ENCODE assay signal across 15 cellular contexts in genomic region chr15:31476411-31476810, GRCh38.
DNase-seq lines count a peak whose midpoint lies in the region; ATAC-seq and TF ChIP-seq lines count a peak whose summit lies in the region.
"Had no signal": no experiment of that assay in that cellular context is flagged by ENCODE, and none has a peak within 500 bp of the region (broad histone marks: within the 10 kb centered on the region; RNA-seq: fewer than 3 reads in every experiment).

No MANE protein-coding gene starts in this region.

- H3K27me3 Mint-ChIP-seq in activated CD8-positive, alpha-beta T cell treated with anti-CD3 and anti-CD28 coated beads, Interleukin-2, amount 10 ng/mL, durations not matched to agents 7 days and 5 days (ENCODE audit: low read depth), result no peaks in the 10 kb centered on the region
- no peaks in the 10 kb centered on the region for H3K27me3 Mint-ChIP-seq in activated CD8-positive, alpha-beta T cell treated with anti-CD3 and anti-CD28 coated beads for 36 hours

- ATAC-seq in activated CD8-positive, alpha-beta T cell treated with anti-CD3 and anti-CD28 coated beads, Interleukin-2, amount 10 ng/mL, durations not matched to agents 7 days and 5 days, result no peak
- ATAC-seq in activated CD8-positive, alpha-beta T cell treated with anti-CD3 and anti-CD28 coated beads for 36 hours, result no peak
- ATAC-seq in RWPE2 (ENCODE audit: low read depth) (no peak), HG02973 (IDR thresholded peaks at IDR 0.05; ENCODE audit: unreplicated experiment) (no peak), GM19463 (IDR thresholded peaks at IDR 0.05; ENCODE audit: unreplicated experiment) (no peak)

- WGBS in spleen, 5 donors, result 86 to 92% (median 89%) methylated on average over 4 of the region's 4 CpGs

- H3K4me1 ChIP-seq in RWPE2 (ENCODE audit: insufficient read depth, poor library complexity, severe bottlenecking), result peaks cover 9% of the 10 kb centered on the region
- peaks cover 8 to 45% (median 31%) of the 10 kb centered on the region in 6 donors for H3K4me1 ChIP-seq in spleen
- H3K4me1 ChIP-seq: HAP-1 had no signal

- POLR2A ChIA-PET in activated CD8-positive, alpha-beta T cell treated with anti-CD3 and anti-CD28 coated beads, Interleukin-2, amount 10 ng/mL, durations not matched to agents 7 days and 5 days (lab: Charles Lee), result interaction anchor here (4.6 kb wide), 1 partner anchor 41 kb away, joined by 30 read pairs; no protein-coding TSS in a partner anchor
- POLR2A ChIA-PET in activated CD8-positive, alpha-beta T cell treated with anti-CD3 and anti-CD28 coated beads for 36 hours (lab: Charles Lee), result interaction anchor here (0.7 to 5.8 kb wide), 3 partner anchors 40 to 129 kb away, joined by 3 to 35 read pairs (median 3); no protein-coding TSS in a partner anchor

- no peaks in the 10 kb centered on the region for H3K9me3 Mint-ChIP-seq in activated CD8-positive, alpha-beta T cell treated with anti-CD3 and anti-CD28 coated beads, Interleukin-2, amount 10 ng/mL, durations not matched to agents 7 days and 5 days (ENCODE audit: insufficient read depth)
- peaks cover 11% of the 10 kb centered on the region for H3K9me3 Mint-ChIP-seq in activated CD8-positive, alpha-beta T cell treated with anti-CD3 and anti-CD28 coated beads for 36 hours

- H3K9me3 ChIP-seq in RWPE2 (ENCODE audit: severe bottlenecking) (no peaks in the 10 kb centered on the region), spleen (no peaks in the 10 kb centered on the region)
- H3K9me3 ChIP-seq: BLaER1 treated with 17β-estradiol and CSF1 and Interleukin-3, amounts not matched to agents 10 nM and 100 nM; HAP-1 had no signal

- no peak for TF ChIP-seq CTCF in activated CD8-positive, alpha-beta T cell treated with anti-CD3 and anti-CD28 coated beads for 36 hours (IDR thresholded peaks at IDR 0.05)
- no peak for TF ChIP-seq CTCF in RWPE2 (IDR thresholded peaks at IDR 0.05; ENCODE audit: poor library complexity, severe bottlenecking)
- TF ChIP-seq CTCF in spleen (IDR thresholded peaks at IDR 0.05 in 8 of 11, conservative IDR thresholded peaks at IDR 0.05 in 3 of 11), result no peak

- H3K4me3 Mint-ChIP-seq in activated CD8-positive, alpha-beta T cell treated with anti-CD3 and anti-CD28 coated beads, Interleukin-2, amount 10 ng/mL, durations not matched to agents 7 days and 5 days, result no peak overlapping the region
- H3K4me3 Mint-ChIP-seq in activated CD8-positive, alpha-beta T cell treated with anti-CD3 and anti-CD28 coated beads for 36 hours, result no peak overlapping the region

- H3K36me3 ChIP-seq in RWPE2 (ENCODE audit: low read depth) (no peaks in the 10 kb centered on the region), spleen (no peaks in the 10 kb centered on the region)
- H3K36me3 ChIP-seq: BLaER1 treated with 17β-estradiol and CSF1 and Interleukin-3, amounts not matched to agents 10 nM and 100 nM; HAP-1 had no signal

- no peak for DNase-seq in activated CD8-positive, alpha-beta T cell treated with anti-CD3 and anti-CD28 coated beads, Interleukin-2, amount 10 ng/mL, durations not matched to agents 7 days and 5 days
- DNase-seq in activated CD8-positive, alpha-beta T cell treated with anti-CD3 and anti-CD28 coated beads for 36 hours, result no peak
- DNase-seq in RWPE2 (ENCODE audit: low spot score) (peak; percentile 29), islet precursor cell (peak; percentile 41), spleen (peak; percentile 46), NCI-H2171 treated with DMSO at 0.1 percent for 48 hours (lab: John Stamatoyannopoulos, UW) (no peak)
- DNase-seq: 8988T, Calu3, NCI-H1417 treated with DMSO at 0.1 percent for 48 hours, NCI-H2029, NCI-H510A treated with DMSO at 0.1 percent for 48 hours had no signal

- CTCF ChIA-PET in activated CD8-positive, alpha-beta T cell treated with anti-CD3 and anti-CD28 coated beads, Interleukin-2, amount 10 ng/mL, durations not matched to agents 7 days and 5 days (lab: Charles Lee), result interaction anchor here (9.8 to 11.3 kb wide), 2 partner anchors 12 to 40 kb away, joined by 95 to 104 read pairs; no protein-coding TSS in a partner anchor
- CTCF ChIA-PET in activated CD8-positive, alpha-beta T cell treated with anti-CD3 and anti-CD28 coated beads for 36 hours (lab: Charles Lee), result interaction anchor here (0.7 to 11.3 kb wide), 3 partner anchors 14 to 111 kb away, joined by 3 to 104 read pairs (median 85); no protein-coding TSS in a partner anchor

- H3K27ac Mint-ChIP-seq in activated CD8-positive, alpha-beta T cell treated with anti-CD3 and anti-CD28 coated beads, Interleukin-2, amount 10 ng/mL, durations not matched to agents 7 days and 5 days, result peak overlapping the region; percentile 68
- H3K27ac Mint-ChIP-seq in activated CD8-positive, alpha-beta T cell treated with anti-CD3 and anti-CD28 coated beads for 36 hours, result no peak overlapping the region

- H3K27ac ChIP-seq in RWPE2 (ENCODE audit: poor library complexity, severe bottlenecking), result no peak overlapping the region
- no peak overlapping the region for H3K27ac ChIP-seq in spleen
- H3K27ac ChIP-seq: BLaER1 treated with 17β-estradiol and CSF1 and Interleukin-3, amounts not matched to agents 10 nM and 100 nM had no signal

- no peak for TF ChIP-seq POLR2A in spleen (IDR thresholded peaks at IDR 0.05)

- H3K4me3 ChIP-seq in RWPE2 (ENCODE audit: severe bottlenecking) (no peak overlapping the region), spleen (no peak overlapping the region)
- H3K4me3 ChIP-seq: BLaER1 treated with 17β-estradiol and CSF1 and Interleukin-3, amounts not matched to agents 10 nM and 100 nM; HAP-1 had no signal

- intact Hi-C loops in activated CD8-positive, alpha-beta T cell treated with anti-CD3 and anti-CD28 coated beads for 36 hours (cut with micrococcal nuclease), result no loop called here
- intact Hi-C loops in spleen (cut with DNase I; ENCODE audit: low total_unique reads), result no loop called here

- H3K27me3 ChIP-seq in RWPE2 (ENCODE audit: insufficient read depth, poor library complexity, severe bottlenecking), result peaks cover 5% of the 10 kb centered on the region
- H3K27me3 ChIP-seq in spleen (replicated peaks in 1 of 7), result peaks cover 0 to 12% (median 0%) of the 10 kb centered on the region in 7 donors
- H3K27me3 ChIP-seq: BLaER1 treated with 17β-estradiol and CSF1 and Interleukin-3, amounts not matched to agents 10 nM and 100 nM had no signal

- H3K4me1 Mint-ChIP-seq in activated CD8-positive, alpha-beta T cell treated with anti-CD3 and anti-CD28 coated beads, Interleukin-2, amount 10 ng/mL, durations not matched to agents 7 days and 5 days (ENCODE audit: low read depth), result peaks cover 51% of the 10 kb centered on the region
- H3K4me1 Mint-ChIP-seq in activated CD8-positive, alpha-beta T cell treated with anti-CD3 and anti-CD28 coated beads for 36 hours (ENCODE audit: low read depth), result peaks cover 77% of the 10 kb centered on the region

- H3K36me3 Mint-ChIP-seq in activated CD8-positive, alpha-beta T cell treated with anti-CD3 and anti-CD28 coated beads, Interleukin-2, amount 10 ng/mL, durations not matched to agents 7 days and 5 days (ENCODE audit: low read depth), result peaks cover 41% of the 10 kb centered on the region
- H3K36me3 Mint-ChIP-seq in activated CD8-positive, alpha-beta T cell treated with anti-CD3 and anti-CD28 coated beads for 36 hours (ENCODE audit: low read depth), result peaks cover 53% of the 10 kb centered on the region

Comparison
In these comparisons a context has a peak if more than half of its experiments do, and no peak if none do; other contexts are left out.
1. DNase-seq: peak in RWPE2 (single experiment), islet precursor cell (single experiment) and spleen (single experiment); none in activated CD8-positive, alpha-beta T cell treated with anti-CD3 and anti-CD28 coated beads, Interleukin-2, amount 10 ng/mL, durations not matched to agents 7 days and 5 days (single experiment), activated CD8-positive, alpha-beta T cell treated with anti-CD3 and anti-CD28 coated beads for 36 hours (single experiment) and NCI-H2171 treated with DMSO at 0.1 percent for 48 hours (single experiment).